In genomic region chr9:116940614-116941215, GRCh38 we compare ENCODE assay signal across 20 cellular contexts.
"Had no signal": no experiment of that assay in that cellular context is flagged by ENCODE, and none has a peak within 500 bp of the region (broad histone marks: within the 10 kb centered on the region; RNA-seq: fewer than 3 reads in every experiment).

No MANE protein-coding gene starts in this region.

- H3K9me3 ChIP-seq: lower lobe of right lung had no signal

- H3K27me3 ChIP-seq: neural progenitor cell had no signal

- H3K27me3 Mint-ChIP-seq: activated CD4-positive, alpha-beta T cell treated with anti-CD3 and anti-CD28 coated beads, Interleukin-2, amount 10 ng/mL, durations not matched to agents 7 days and 5 days; activated CD8-positive, alpha-beta memory T cell treated with anti-CD3 and anti-CD28 coated beads, Interleukin-2, amount 10 ng/mL, durations not matched to agents 7 days and 5 days; activated naive CD4-positive, alpha-beta T cell treated with anti-CD3 and anti-CD28 coated beads, Interleukin-2, amount 10 ng/mL, durations not matched to agents 7 days and 5 days; stimulated activated memory B cell treated with anti-CD40 and anti-IgM and Interleukin-4, amounts not matched to agents 10 μg/mL and 1 μg/mL and 100 μg/mL, for 72 hours had no signal

- H3K4me3 Mint-ChIP-seq: activated CD4-positive, alpha-beta T cell treated with anti-CD3 and anti-CD28 coated beads, Interleukin-2, amount 10 ng/mL, durations not matched to agents 7 days and 5 days; activated CD8-positive, alpha-beta memory T cell treated with anti-CD3 and anti-CD28 coated beads, Interleukin-2, amount 10 ng/mL, durations not matched to agents 7 days and 5 days; activated CD8-positive, alpha-beta T cell treated with anti-CD3 and anti-CD28 coated beads for 36 hours; activated naive CD4-positive, alpha-beta T cell treated with anti-CD3 and anti-CD28 coated beads, Interleukin-2, amount 10 ng/mL, durations not matched to agents 7 days and 5 days; naive thymus-derived CD4-positive, alpha-beta T cell; neural progenitor cell; stimulated activated memory B cell treated with anti-CD40 and anti-IgM and Interleukin-4, amounts not matched to agents 10 μg/mL and 1 μg/mL and 100 μg/mL, for 72 hours; type B pancreatic cell had no signal

- H2AFZ ChIP-seq: neural progenitor cell had no signal

- H3K36me3 ChIP-seq: lower lobe of right lung, neural progenitor cell had no signal

- H3K27ac Mint-ChIP-seq: activated CD4-positive, alpha-beta T cell treated with anti-CD3 and anti-CD28 coated beads, Interleukin-2, amount 10 ng/mL, durations not matched to agents 7 days and 5 days; activated CD8-positive, alpha-beta memory T cell treated with anti-CD3 and anti-CD28 coated beads, Interleukin-2, amount 10 ng/mL, durations not matched to agents 7 days and 5 days; activated CD8-positive, alpha-beta T cell treated with anti-CD3 and anti-CD28 coated beads for 36 hours; activated naive CD4-positive, alpha-beta T cell treated with anti-CD3 and anti-CD28 coated beads, Interleukin-2, amount 10 ng/mL, durations not matched to agents 7 days and 5 days; naive thymus-derived CD4-positive, alpha-beta T cell; neural progenitor cell; stimulated activated memory B cell treated with anti-CD40 and anti-IgM and Interleukin-4, amounts not matched to agents 10 μg/mL and 1 μg/mL and 100 μg/mL, for 72 hours; type B pancreatic cell had no signal

- H3K4me2 ChIP-seq: neural progenitor cell had no signal

- H3K4me1 Mint-ChIP-seq: activated CD4-positive, alpha-beta T cell treated with anti-CD3 and anti-CD28 coated beads, Interleukin-2, amount 10 ng/mL, durations not matched to agents 7 days and 5 days; activated CD8-positive, alpha-beta memory T cell treated with anti-CD3 and anti-CD28 coated beads, Interleukin-2, amount 10 ng/mL, durations not matched to agents 7 days and 5 days; activated naive CD4-positive, alpha-beta T cell treated with anti-CD3 and anti-CD28 coated beads, Interleukin-2, amount 10 ng/mL, durations not matched to agents 7 days and 5 days; naive thymus-derived CD4-positive, alpha-beta T cell; neural progenitor cell; stimulated activated memory B cell treated with anti-CD40 and anti-IgM and Interleukin-4, amounts not matched to agents 10 μg/mL and 1 μg/mL and 100 μg/mL, for 72 hours had no signal

- H3K4me1 ChIP-seq: lower lobe of right lung, neural progenitor cell had no signal

- H3K9ac ChIP-seq: neural progenitor cell had no signal

- H3K36me3 Mint-ChIP-seq: activated CD8-positive, alpha-beta memory T cell treated with anti-CD3 and anti-CD28 coated beads, Interleukin-2, amount 10 ng/mL, durations not matched to agents 7 days and 5 days; activated naive CD4-positive, alpha-beta T cell treated with anti-CD3 and anti-CD28 coated beads, Interleukin-2, amount 10 ng/mL, durations not matched to agents 7 days and 5 days; naive thymus-derived CD4-positive, alpha-beta T cell; neural progenitor cell; stimulated activated memory B cell treated with anti-CD40 and anti-IgM and Interleukin-4, amounts not matched to agents 10 μg/mL and 1 μg/mL and 100 μg/mL, for 72 hours; type B pancreatic cell had no signal

- DNase-seq: activated CD4-positive, alpha-beta T cell treated with anti-CD3 and anti-CD28 coated beads, Interleukin-2, amount 10 ng/mL, durations not matched to agents 7 days and 5 days; activated CD4-positive, CD25-positive, alpha-beta regulatory T cell treated with anti-CD3 and anti-CD28 coated beads, Interleukin-2, amount 50 U/mL, for 72 hours; activated CD8-positive, alpha-beta memory T cell treated with anti-CD3 and anti-CD28 coated beads, Interleukin-2, amount 10 ng/mL, durations not matched to agents 7 days and 5 days; activated CD8-positive, alpha-beta T cell treated with anti-CD3 and anti-CD28 coated beads for 36 hours; activated effector memory CD4-positive, alpha-beta T cell treated with anti-CD3 and anti-CD28 coated beads, Interleukin-2, amount 50 U/mL, for 16 hours; activated naive CD4-positive, alpha-beta T cell treated with anti-CD3 and anti-CD28 coated beads, Interleukin-2, amount 10 ng/mL, durations not matched to agents 7 days and 5 days; activated T-cell treated with anti-CD3 and anti-CD28 coated beads for 4 hours; amygdala; foreskin fibroblast; lower lobe of right lung; naive thymus-derived CD4-positive, alpha-beta T cell; small intestine; stimulated activated CD4-positive, alpha-beta T cell treated with anti-CD3 and anti-CD28 coated beads, Interleukin-15, amount 100 ng/mL, for 24 hours had no signal

- FAIRE-seq: small intestine had no signal

- H3K4me3 ChIP-seq: coronary artery, lower lobe of right lung, neural progenitor cell had no signal

- H3K27ac ChIP-seq: coronary artery, lower lobe of right lung, neural progenitor cell, VCaP had no signal

- H3K9me3 Mint-ChIP-seq: neural progenitor cell, type B pancreatic cell had no signal

- ATAC-seq: activated CD8-positive, alpha-beta memory T cell treated with anti-CD3 and anti-CD28 coated beads, Interleukin-2, amount 10 ng/mL, durations not matched to agents 7 days and 5 days; activated CD8-positive, alpha-beta T cell treated with anti-CD3 and anti-CD28 coated beads for 36 hours; left lobe of liver; lower lobe of right lung; naive thymus-derived CD4-positive, alpha-beta T cell; sciatic nerve; stimulated activated memory B cell treated with anti-CD40 and anti-IgM and Interleukin-4, amounts not matched to agents 10 μg/mL and 1 μg/mL and 100 μg/mL, for 72 hours had no signal
